1 cellular context compared by ENCODE assay signal in genomic region chr20:13260620-13261279, GRCh38.
TF ChIP-seq lines count a peak whose summit lies in the region.

No MANE protein-coding gene starts in this region.

TF ChIP-seq in GM12878, 131 proteins besides CTCF, POLR2A, EP300 and RAD21:
- no peak for TF ChIP-seq EZH2 (IDR thresholded peaks at IDR 0.05; ENCODE audit: borderline replicate concordance, control insufficient read depth, low read depth, low read length)
- no peak for TF ChIP-seq YBX1 (IDR thresholded peaks at IDR 0.05)
- TF ChIP-seq BHLHE40 (IDR thresholded peaks at IDR 0.05; ENCODE audit: borderline replicate concordance in 1 of 2, low read depth in 2 of 2, low read length in 1 of 2): no peak
- TF ChIP-seq, protein P1, sequence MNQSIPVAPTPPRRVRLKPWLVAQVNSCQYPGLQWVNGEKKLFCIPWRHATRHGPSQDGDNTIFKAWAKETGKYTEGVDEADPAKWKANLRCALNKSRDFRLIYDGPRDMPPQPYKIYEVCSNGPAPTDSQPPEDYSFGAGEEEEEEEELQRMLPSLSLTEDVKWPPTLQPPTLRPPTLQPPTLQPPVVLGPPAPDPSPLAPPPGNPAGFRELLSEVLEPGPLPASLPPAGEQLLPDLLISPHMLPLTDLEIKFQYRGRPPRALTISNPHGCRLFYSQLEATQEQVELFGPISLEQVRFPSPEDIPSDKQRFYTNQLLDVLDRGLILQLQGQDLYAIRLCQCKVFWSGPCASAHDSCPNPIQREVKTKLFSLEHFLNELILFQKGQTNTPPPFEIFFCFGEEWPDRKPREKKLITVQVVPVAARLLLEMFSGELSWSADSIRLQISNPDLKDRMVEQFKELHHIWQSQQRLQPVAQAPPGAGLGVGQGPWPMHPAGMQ (IDR thresholded peaks at IDR 0.05; ENCODE audit: borderline replicate concordance): no peak
- no peak for TF ChIP-seq RELA (IDR thresholded peaks at IDR 0.05; ENCODE audit: borderline replicate concordance, partially characterized antibody)
- TF ChIP-seq POLR2AphosphoS5 (IDR thresholded peaks at IDR 0.05; ENCODE audit: low read length): no peak
- TF ChIP-seq RCOR1 (conservative IDR thresholded peaks at IDR 0.05; ENCODE audit: low read depth, low read length): no peak
TF ChIP-seq in GM12878: peak in this region for 0.
